Comparison of ENCODE assay signal across 8 cellular contexts in genomic region chr2:46700435-46700834, GRCh38. TPM values are rescaled to one million over a fixed set of nuclear protein-coding genes. Genes with fewer than 3 reads are reported as not detected.
A peak's percentile ranks its signal among the peaks of the same experiment; 100 is the strongest.
DNase-seq lines count a peak whose midpoint lies in the region; ATAC-seq, FAIRE-seq and TF ChIP-seq lines count a peak whose summit lies in the region.

No MANE protein-coding gene starts in this region.

- no peak overlapping the region for H3K27ac ChIP-seq in HUES64 (ENCODE audit: low read depth, low read length)
- peak overlapping the region; percentile 89 for H3K27ac ChIP-seq in brain microvascular endothelial cell
- H3K27ac ChIP-seq in muscle layer of colon (ENCODE audit: low read depth, low read length) = peak overlapping the region; percentile 87
- H3K27ac ChIP-seq in pancreas = no peak overlapping the region

- no peaks in the 10 kb centered on the region for H3K27me3 ChIP-seq in HUES64 (ENCODE audit: insufficient read depth, low read length)
- no peaks in the 10 kb centered on the region for H3K27me3 ChIP-seq in brain microvascular endothelial cell (replicated peaks)
- no peaks in the 10 kb centered on the region for H3K27me3 ChIP-seq in muscle layer of colon (ENCODE audit: control insufficient read depth in 1 of 2, insufficient read depth in 2 of 2, low read length in 2 of 2)
- no peaks in the 10 kb centered on the region for H3K27me3 ChIP-seq in pancreas

- H3K4me1 ChIP-seq in HUES64 (ENCODE audit: insufficient read depth, low read length) = peaks cover 62% of the 10 kb centered on the region
- peaks cover 30% of the 10 kb centered on the region for H3K4me1 ChIP-seq in muscle layer of colon (ENCODE audit: insufficient read depth, low read length)
- peaks cover 8 to 37% (median 25%) of the 10 kb centered on the region in 3 donors for H3K4me1 ChIP-seq in pancreas

- ATAC-seq in HG03354 (IDR thresholded peaks at IDR 0.05; ENCODE audit: poor library complexity, severe bottlenecking, unreplicated experiment) = no peak
- no peak for ATAC-seq in pancreas
- ATAC-seq in GM18870 (IDR thresholded peaks at IDR 0.05; ENCODE audit: unreplicated experiment) = no peak

- H3K36me3 ChIP-seq in HUES64 (ENCODE audit: insufficient read depth, low read length) = no peaks in the 10 kb centered on the region
- no peaks in the 10 kb centered on the region for H3K36me3 ChIP-seq in brain microvascular endothelial cell (replicated peaks)
- H3K36me3 ChIP-seq in muscle layer of colon (ENCODE audit: insufficient read depth, low read length) = no peaks in the 10 kb centered on the region
- no peaks in the 10 kb centered on the region for H3K36me3 ChIP-seq in pancreas

- CTCF ChIA-PET in AG04449 (lab: Yijun Ruan, JAX) = interaction anchor here (0.8 to 1.1 kb wide), 4 partner anchors 17 to 185 kb away, joined by 3 read pairs; no protein-coding TSS in a partner anchor

- POLR2A ChIA-PET in AG04449 (lab: Yijun Ruan, JAX) = interaction anchor here (0.7 kb wide), 1 partner anchor 149 kb away, joined by 3 read pairs; no protein-coding TSS in a partner anchor

- DNase-seq in AG04449 (ENCODE audit: low read depth, low spot score) = no peak
- no peak for DNase-seq in brain microvascular endothelial cell
- DNase-seq in pancreas = no peak
- no peak for DNase-seq in AG20443 (ENCODE audit: low spot score)

- H3K4me3 ChIP-seq in AG04449 (ENCODE audit: low read depth, low read length) (peak overlapping the region; percentile 87), HUES64 (ENCODE audit: low read length) (peak overlapping the region; percentile 95), brain microvascular endothelial cell (ENCODE audit: low read depth, low read length) (peak overlapping the region; percentile 90), muscle layer of colon (ENCODE audit: low read depth in 1 of 2, low read length in 2 of 2) (peak overlapping the region; percentile 36 to 89), pancreas (peak overlapping the region in 2 of 4 donors; percentile 61 to 71)

- intact Hi-C loops in pancreas (cut with DNase I) = no loop called here

- WGBS in HUES64 = 46% methylated on average over 3 of the region's 6 CpGs
- 45 to 49% methylated on average over 6 of the region's 6 CpGs for WGBS in pancreas, 2 donors

- no peak for TF ChIP-seq CTCF in AG04449 (IDR thresholded peaks at IDR 0.05; ENCODE audit: insufficient read depth, low read length, missing control alignments)
- no peak for TF ChIP-seq CTCF in brain microvascular endothelial cell (IDR thresholded peaks at IDR 0.05; ENCODE audit: low read depth, low read length, missing control alignments)
- TF ChIP-seq CTCF in pancreas (IDR thresholded peaks at IDR 0.05) = no peak

- H3K9ac ChIP-seq in HUES64 (ENCODE audit: low read depth, low read length) (peak overlapping the region; percentile 30; the same call in 1 of the 2 replicates), muscle layer of colon (ENCODE audit: low read length) (peak overlapping the region; percentile 52)

- FAIRE-seq in pancreas (lab: Jason Lieb, UNC) = no peak

- in situ Hi-C loops in brain microvascular endothelial cell (cut with HindIII; ENCODE audit: low pct_ligation_motif_present, low sequenced_read_pairs) = no loop called here

- H3K9me3 ChIP-seq in HUES64 (ENCODE audit: insufficient read depth, low read depth, low read length) (no peaks in the 10 kb centered on the region), muscle layer of colon (ENCODE audit: low read length) (no peaks in the 10 kb centered on the region), pancreas (no peaks in the 10 kb centered on the region)

RNA-seq across cellular contexts. Expression of gene SOCS5, which starts 1.3 kb away (rescaled TPM):
- polyA plus RNA-seq in HUES64 (2013, experiment 1 of 2) = 12.7 TPM
- polyA plus RNA-seq in HUES64 (2013, experiment 2 of 2) = 12.8 TPM
- 10 to 100 TPM in 1 of 6 donors, 1 to 10 TPM in 5; 4.2 to 10.2 (median 5.9) TPM for total RNA-seq in pancreas
- polyA plus RNA-seq in pancreas = 1 to 10 TPM; 2.3 to 5.2 TPM

Comparison
In these comparisons a context has a peak if more than half of its experiments do, and no peak if none do; other contexts are left out.
1. H3K27ac ChIP-seq: peak in brain microvascular endothelial cell (single experiment) and muscle layer of colon (single experiment); none in HUES64 (single experiment) and pancreas (0 of 4).